Comparison of ENCODE assay signal across 18 cellular contexts in the genomic region with DNA sequence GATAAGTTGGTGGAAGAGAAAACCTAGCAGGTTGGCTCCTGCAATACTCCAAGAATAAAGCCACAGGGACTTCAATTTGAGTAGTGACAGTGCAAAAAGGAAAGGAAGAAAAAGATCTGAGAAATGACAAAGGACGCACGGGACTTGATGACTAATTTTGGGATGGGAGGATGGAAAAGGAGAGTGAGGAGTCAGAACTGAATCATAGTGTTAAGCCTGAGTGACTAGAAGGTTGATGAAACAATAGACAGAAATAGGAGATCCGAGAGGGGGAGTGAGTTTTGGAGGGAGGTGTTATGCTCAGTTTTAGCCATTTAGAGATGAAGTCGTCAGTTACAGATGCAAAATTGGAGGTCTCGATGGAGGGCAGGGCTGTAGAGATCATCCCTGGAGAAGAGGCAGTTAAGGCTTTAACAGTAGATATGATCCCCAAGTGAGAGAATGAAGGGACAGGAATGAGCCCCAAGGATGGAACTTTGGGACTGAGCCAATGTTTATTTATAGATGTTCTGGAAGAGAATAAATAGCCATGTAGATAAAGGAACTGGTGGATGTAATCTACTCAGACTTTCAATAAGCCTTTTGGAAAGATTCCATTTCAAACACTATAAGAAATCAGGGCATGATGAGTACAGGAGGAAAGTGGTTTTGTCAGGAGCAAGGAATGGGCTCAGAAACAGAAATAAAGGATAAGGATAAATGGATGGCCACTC.
DNase-seq lines count a peak whose midpoint lies in the region; ATAC-seq and TF ChIP-seq lines count a peak whose summit lies in the region.
"Had no signal": no experiment of that assay in that cellular context is flagged by ENCODE, and none has a peak within 500 bp of the region (broad histone marks: within the 10 kb centered on the region; RNA-seq: fewer than 3 reads in every experiment).

No MANE protein-coding gene starts in this region.

- no peaks in the 10 kb centered on the region for H3K36me3 ChIP-seq in right atrium auricular region
- H3K36me3 ChIP-seq: HAP-1, ovary had no signal

- no peaks in the 10 kb centered on the region for H3K27me3 ChIP-seq in right atrium auricular region
- H3K27me3 ChIP-seq: ovary had no signal

- no peak for TF ChIP-seq CTCF in epithelial cell of esophagus (IDR thresholded peaks at IDR 0.05; ENCODE audit: insufficient read depth, low read depth, low read length, missing control alignments)
- no peak for TF ChIP-seq CTCF in right atrium auricular region (IDR thresholded peaks at IDR 0.05)

- peaks cover 0 to 11% of the 10 kb centered on the region in 2 donors for H3K4me1 ChIP-seq in right atrium auricular region
- H3K4me1 ChIP-seq: HAP-1 had no signal

- peak overlapping the region; percentile 59 to 86 for H3K27ac ChIP-seq in right atrium auricular region
- H3K27ac ChIP-seq: ovary, PC-9 had no signal

- H3K9me3 ChIP-seq in right atrium auricular region: no peaks in the 10 kb centered on the region
- H3K9me3 ChIP-seq: HAP-1, ovary had no signal

- ATAC-seq in GM21717 (IDR thresholded peaks at IDR 0.05; ENCODE audit: unreplicated experiment): no peak
- no peak for ATAC-seq in GM21447 (IDR thresholded peaks at IDR 0.05; ENCODE audit: unreplicated experiment)
- ATAC-seq: activated naive CD4-positive, alpha-beta T cell treated with anti-CD3 and anti-CD28 coated beads, Interleukin-2, amount 50 U/mL, for 72 hours; T-helper 17 cell had no signal

- no peak overlapping the region for H3K4me3 ChIP-seq in epithelial cell of esophagus (ENCODE audit: low read length)
- H3K4me3 ChIP-seq in right atrium auricular region: no peak overlapping the region
- H3K4me3 ChIP-seq: HAP-1, ovary, PC-9 had no signal

- DNase-seq in AG08396 (ENCODE audit: low spot score) (peak; percentile 7), NCI-H2029 treated with DMSO at 0.1 percent for 48 hours (lab: John Stamatoyannopoulos, UW) (peak; percentile 30), epithelial cell of esophagus (ENCODE audit: low read depth) (peak; percentile 67), right atrium auricular region (ENCODE audit: low spot score) (no peak), NCI-H1105 (lab: John Stamatoyannopoulos, UW) (no peak), globus pallidus (ENCODE audit: low spot score) (no peak)
- DNase-seq: activated CD4-positive, alpha-beta T cell treated with anti-CD3 and anti-CD28 coated beads for 1 hour; activated CD8-positive, alpha-beta memory T cell treated with anti-CD3 and anti-CD28 coated beads, Interleukin-2, amount 50 U/mL, for 4 hours; erythroblast; NCI-H510A; ovary; stimulated activated CD4-positive, alpha-beta T cell treated with anti-CD3 and anti-CD28 coated beads, Interleukin-15, amount 100 ng/mL, for 24 hours; T-helper 17 cell had no signal

Comparison
In these comparisons a context has a peak if more than half of its experiments do, and no peak if none do; other contexts are left out.
1. DNase-seq: peak in AG08396 (single experiment), NCI-H2029 treated with DMSO at 0.1 percent for 48 hours (single experiment) and epithelial cell of esophagus (single experiment); none in right atrium auricular region (single experiment), NCI-H1105 (single experiment) and globus pallidus (single experiment).